ENCODE assay signal across 12 cellular contexts in the genomic region with DNA sequence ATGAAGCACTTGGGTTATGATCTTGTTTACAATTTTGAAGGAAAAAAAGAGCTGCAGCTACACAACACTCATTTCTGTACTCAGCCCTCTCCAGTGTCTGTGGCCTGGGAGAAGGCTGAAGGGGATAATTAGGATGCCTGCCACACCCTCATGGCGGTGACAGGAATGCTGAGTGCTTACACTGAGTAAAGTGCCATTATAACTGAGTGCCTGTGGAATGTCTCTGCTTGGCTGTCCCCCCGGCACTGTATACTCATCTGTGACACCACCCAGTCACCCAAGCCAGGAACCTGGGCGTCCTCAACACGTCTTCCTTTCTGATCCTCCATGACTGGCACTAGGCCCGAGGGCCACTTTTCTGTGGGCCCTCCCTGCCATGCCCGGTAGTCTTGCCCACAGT. TPM values are rescaled to one million over a fixed set of nuclear protein-coding genes. Genes with fewer than 3 reads are reported as not detected.
A peak's percentile ranks its signal among the peaks of the same experiment; 100 is the strongest.
DNase-seq lines count a peak whose midpoint lies in the region; ATAC-seq and TF ChIP-seq lines count a peak whose summit lies in the region.
"Had no signal": no experiment of that assay in that cellular context is flagged by ENCODE, and none has a peak within 500 bp of the region (broad histone marks: within the 10 kb centered on the region; RNA-seq: fewer than 3 reads in every experiment).

No MANE protein-coding gene starts in this region.

- DNase-seq in NCI-H1417 (lab: John Stamatoyannopoulos, UW) (peak; percentile 50 to 86 (median 64)), NCI-H1417 treated with DMSO at 0.1 percent for 48 hours (lab: John Stamatoyannopoulos, UW) (no peak), NCI-H345 (lab: John Stamatoyannopoulos, UW) (peak; percentile 53), left cardiac atrium (peak; percentile 73), type B pancreatic cell (ENCODE audit: extremely low spot score, unreplicated experiment) (no peak), D341Med (ENCODE audit: low spot score) (no peak), RPMI8226 (no peak), nephron progenitor cell (no peak)
- DNase-seq: effector memory CD8-positive, alpha-beta T cell; H7; SIG-M5 had no signal

- peak; percentile 34 to 42 for ATAC-seq in left cardiac atrium
- ATAC-seq: effector memory CD8-positive, alpha-beta T cell; gastroesophageal sphincter had no signal

- peak overlapping the region; percentile 97 for H3K27ac Mint-ChIP-seq in type B pancreatic cell
- H3K27ac Mint-ChIP-seq in nephron progenitor cell = no peak overlapping the region
- H3K27ac Mint-ChIP-seq: effector memory CD8-positive, alpha-beta T cell had no signal

- intact Hi-C loops in left cardiac atrium (cut with DNase I) = loop anchor here in 1 of 2 donors (5.0 kb wide), 1 partner anchor 99 kb away; no protein-coding TSS in a partner anchor

- H3K36me3 Mint-ChIP-seq in type B pancreatic cell = no peaks in the 10 kb centered on the region
- no peaks in the 10 kb centered on the region for H3K36me3 Mint-ChIP-seq in nephron progenitor cell (ENCODE audit: low read depth)

- TF ChIP-seq CTCF in type B pancreatic cell (conservative IDR thresholded peaks at IDR 0.05) (no peak), nephron progenitor cell (IDR thresholded peaks at IDR 0.05) (no peak)

- H3K27me3 Mint-ChIP-seq in type B pancreatic cell (no peaks in the 10 kb centered on the region), nephron progenitor cell (ENCODE audit: low read depth, poor library complexity) (no peaks in the 10 kb centered on the region)
- H3K27me3 Mint-ChIP-seq: effector memory CD8-positive, alpha-beta T cell had no signal

- H3K4me1 Mint-ChIP-seq in type B pancreatic cell (ENCODE audit: unreplicated experiment) (peaks cover 3% of the 10 kb centered on the region), nephron progenitor cell (peaks cover 8% of the 10 kb centered on the region)

- peak overlapping the region; percentile 52 for H3K4me3 Mint-ChIP-seq in type B pancreatic cell
- H3K4me3 Mint-ChIP-seq in nephron progenitor cell = no peak overlapping the region
- H3K4me3 Mint-ChIP-seq: effector memory CD8-positive, alpha-beta T cell had no signal

- H3K9me3 Mint-ChIP-seq in type B pancreatic cell = no peaks in the 10 kb centered on the region
- H3K9me3 Mint-ChIP-seq in nephron progenitor cell = no peaks in the 10 kb centered on the region
- H3K9me3 Mint-ChIP-seq: effector memory CD8-positive, alpha-beta T cell had no signal

RNA-seq across cellular contexts. Expression of a gene that starts 3.5 kb away (rescaled TPM):
- total RNA-seq in left cardiac atrium (10 to 100 TPM; 73.7 to 83.4 TPM), type B pancreatic cell (ENCODE audit: low replicate concordance) (93.5 and 113 TPM in 2 replicates)

RNA-seq across cellular contexts. Expression of a gene that starts 11.4 kb away (rescaled TPM):
- total RNA-seq in left cardiac atrium (1 to 10 TPM; 8.4 to 9.9 TPM), type B pancreatic cell (ENCODE audit: low replicate concordance) (8.1 and 19.0 TPM in 2 replicates)

RNA-seq across cellular contexts. Expression of a gene that starts 29.8 kb away (rescaled TPM):
- total RNA-seq in left cardiac atrium (10 to 100 TPM; 22.9 to 25.3 TPM), type B pancreatic cell (ENCODE audit: low replicate concordance) (1.9 and 3.1 TPM in 2 replicates)

RNA-seq across cellular contexts. Expression of a gene that starts 32.6 kb away (rescaled TPM):
- total RNA-seq in left cardiac atrium (1 to 10 TPM; 3.0 to 4.7 TPM), type B pancreatic cell (ENCODE audit: low replicate concordance) (18.7 and 27.5 TPM in 2 replicates)

RNA-seq across cellular contexts. Expression of a gene that starts 53.1 kb away (rescaled TPM):
- 100 to 1,000 TPM; 106 to 122 TPM for total RNA-seq in left cardiac atrium
- 43.0 and 49.9 TPM in 2 replicates for total RNA-seq in type B pancreatic cell (ENCODE audit: low replicate concordance)

Comparison
In these comparisons a context has a peak if more than half of its experiments do, and no peak if none do; other contexts are left out.
1. DNase-seq: peak in NCI-H1417 (3 of 3), NCI-H345 (single experiment) and left cardiac atrium (single experiment); none in NCI-H1417 treated with DMSO at 0.1 percent for 48 hours (single experiment), type B pancreatic cell (single experiment), D341Med (single experiment), RPMI8226 (single experiment) and nephron progenitor cell (single experiment).